8 cellular contexts compared by ENCODE assay signal in the genomic region with DNA sequence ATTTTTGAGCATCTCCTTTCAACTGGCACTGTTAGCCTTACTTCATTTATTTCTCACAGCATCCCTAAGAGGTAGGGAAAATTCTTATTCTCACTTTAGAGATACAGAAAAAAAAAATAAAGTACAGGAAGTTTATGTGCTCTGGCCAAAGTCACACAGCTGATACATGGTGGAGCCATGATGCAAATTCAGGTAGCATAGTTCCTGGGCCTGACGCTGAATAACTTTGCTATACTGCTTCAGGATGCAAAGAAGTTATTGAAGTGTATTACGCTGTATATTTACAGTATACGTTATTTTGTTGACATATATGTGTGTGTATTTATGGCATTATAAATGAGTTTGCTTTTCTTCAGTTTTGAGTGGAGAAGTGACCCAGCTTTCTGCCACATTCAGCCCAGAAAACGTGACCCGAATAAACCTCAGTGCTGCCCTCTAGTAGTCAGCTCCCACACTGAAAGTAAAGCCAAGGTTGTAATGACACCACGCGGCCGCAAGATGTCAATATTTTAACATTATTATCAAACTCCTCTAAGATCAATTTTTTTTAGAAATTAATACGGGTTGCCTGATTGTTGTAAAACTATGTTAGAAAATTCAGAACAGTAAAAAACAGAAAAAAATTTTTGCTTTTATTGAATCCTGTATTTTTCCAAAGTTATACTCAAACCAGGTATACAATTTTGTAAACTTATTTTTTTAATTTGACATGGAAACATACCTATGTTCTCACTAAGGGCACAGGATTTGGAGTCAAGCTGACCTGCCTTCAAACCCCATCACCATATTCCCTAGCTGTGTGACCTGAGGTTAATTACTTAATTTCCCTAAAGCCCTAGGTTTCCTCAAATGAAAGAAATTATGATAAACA. TPM values are rescaled to one million over a fixed set of nuclear protein-coding genes. Genes with fewer than 3 reads are reported as not detected.
DNase-seq lines count a peak whose midpoint lies in the region; ATAC-seq, FAIRE-seq and TF ChIP-seq lines count a peak whose summit lies in the region.

No MANE protein-coding gene starts in this region.

- peaks cover 3% of the 10 kb centered on the region; the same call in 1 of the 3 replicates for H3K4me1 Mint-ChIP-seq in GM23338
- H3K4me1 Mint-ChIP-seq in T-helper 2 cell treated with Interferon-gamma antibody and Interleukin-4, amounts not matched to agents 5 μg/mL and 100 μg/mL, for 36 hours (ENCODE audit: low read depth) = no peaks in the 10 kb centered on the region

- FAIRE-seq in H54 (lab: Jason Lieb, UNC) = no peak

- H3K4me3 ChIP-seq in DOHH2 (ENCODE audit: low read length) (no peak overlapping the region), GM23338 (no peak overlapping the region), astrocyte of the spinal cord (ENCODE audit: low read depth, low read length) (no peak overlapping the region)

- in situ Hi-C loops in astrocyte of the spinal cord (cut with HindIII; ENCODE audit: low sequenced_read_pairs) = no loop called here

- H3K79me2 ChIP-seq in DOHH2 (ENCODE audit: control insufficient read depth, low read length) (no peaks in the 10 kb centered on the region), GM23338 (replicated peaks; ENCODE audit: insufficient read depth) (no peaks in the 10 kb centered on the region)

- H3K9me3 Mint-ChIP-seq in GM23338 = no peaks in the 10 kb centered on the region
- no peaks in the 10 kb centered on the region for H3K9me3 Mint-ChIP-seq in T-helper 2 cell treated with Interferon-gamma antibody and Interleukin-4, amounts not matched to agents 5 μg/mL and 100 μg/mL, for 36 hours

- no peak overlapping the region for H3K27ac Mint-ChIP-seq in GM23338
- H3K27ac Mint-ChIP-seq in T-helper 2 cell treated with Interferon-gamma antibody and Interleukin-4, amounts not matched to agents 5 μg/mL and 100 μg/mL, for 36 hours = no peak overlapping the region

- H3K27ac ChIP-seq in DOHH2 (ENCODE audit: low read depth, low read length) (no peak overlapping the region), GM23338 (ENCODE audit: low read depth) (no peak overlapping the region)

- no peaks in the 10 kb centered on the region for H3K36me3 Mint-ChIP-seq in GM23338 (ENCODE audit: low read depth)
- no peaks in the 10 kb centered on the region for H3K36me3 Mint-ChIP-seq in T-helper 2 cell treated with Interferon-gamma antibody and Interleukin-4, amounts not matched to agents 5 μg/mL and 100 μg/mL, for 36 hours (ENCODE audit: low read depth)

- H2AFZ ChIP-seq in GM23338 = no peak overlapping the region

- H3K9me3 ChIP-seq in DOHH2 (ENCODE audit: control insufficient read depth, insufficient read depth, low read length) = no peaks in the 10 kb centered on the region

- TF ChIP-seq CTCF in DOHH2 (IDR thresholded peaks at IDR 0.05; ENCODE audit: low read depth, low read length, poor library complexity, severe bottlenecking) (peak; percentile 70), GM23338 (conservative IDR thresholded peaks at IDR 0.05; ENCODE audit: low read depth in 2 of 2) (peak; percentile 84 to 85), astrocyte of the spinal cord (IDR thresholded peaks at IDR 0.05; ENCODE audit: low read depth, low read length) (peak; percentile 92)

- peak overlapping the region; percentile 26; the same call in 1 of the 2 replicates for H3K4me2 ChIP-seq in DOHH2 (ENCODE audit: low read length)
- no peak overlapping the region for H3K4me2 ChIP-seq in GM23338

- TF ChIP-seq POLR2A in H54 (IDR thresholded peaks at IDR 0.05; ENCODE audit: low read depth, low read length) = no peak

- H3K4me1 ChIP-seq in DOHH2 (ENCODE audit: control insufficient read depth, low read length) (peaks cover 12% of the 10 kb centered on the region), GM23338 (ENCODE audit: insufficient read depth) (no peaks in the 10 kb centered on the region)

- H4K20me1 ChIP-seq in DOHH2 (ENCODE audit: control insufficient read depth, insufficient read depth, low read depth, low read length) (no peaks in the 10 kb centered on the region), GM23338 (replicated peaks; ENCODE audit: insufficient read depth) (no peaks in the 10 kb centered on the region)

- H3K9me2 ChIP-seq in DOHH2 (replicated peaks; ENCODE audit: control insufficient read depth, low read length) (no peaks in the 10 kb centered on the region), GM23338 (ENCODE audit: insufficient read depth) (no peaks in the 10 kb centered on the region)

- H3K4me3 Mint-ChIP-seq in GM23338 = no peak overlapping the region
- no peak overlapping the region for H3K4me3 Mint-ChIP-seq in T-helper 2 cell treated with Interferon-gamma antibody and Interleukin-4, amounts not matched to agents 5 μg/mL and 100 μg/mL, for 36 hours

- H3K27me3 Mint-ChIP-seq in GM23338 (ENCODE audit: insufficient read depth, low read depth, poor library complexity) = peaks cover 1% of the 10 kb centered on the region
- no peaks in the 10 kb centered on the region for H3K27me3 Mint-ChIP-seq in T-helper 2 cell treated with Interferon-gamma antibody and Interleukin-4, amounts not matched to agents 5 μg/mL and 100 μg/mL, for 36 hours (ENCODE audit: low read depth)

- H3K36me3 ChIP-seq in DOHH2 (ENCODE audit: control insufficient read depth, low read length) (no peaks in the 10 kb centered on the region), GM23338 (ENCODE audit: insufficient read depth) (no peaks in the 10 kb centered on the region)

- ATAC-seq in GM23338 = no peak

- no peaks in the 10 kb centered on the region for H3F3A ChIP-seq in DOHH2 (ENCODE audit: control insufficient read depth, insufficient read depth)
- H3F3A ChIP-seq in GM23338 (replicated peaks; ENCODE audit: low read depth) = no peaks in the 10 kb centered on the region

- H3K27me3 ChIP-seq in DOHH2 (ENCODE audit: control insufficient read depth, low read length) (no peaks in the 10 kb centered on the region), GM23338 (ENCODE audit: insufficient read depth) (no peaks in the 10 kb centered on the region)

- peak; percentile 64 for DNase-seq in GM23338 (ENCODE audit: low spot score)
- peak; percentile 26 for DNase-seq in NCI-H1417 treated with DMSO at 0.1 percent for 48 hours (lab: John Stamatoyannopoulos, UW)
- DNase-seq in T-helper 2 cell treated with Interferon-gamma antibody and Interleukin-4, amounts not matched to agents 5 μg/mL and 100 μg/mL, for 36 hours (ENCODE audit: low spot score) = peak; percentile 23
- DNase-seq in astrocyte of the spinal cord (ENCODE audit: low read depth, low spot score) = peak; percentile 81
- DNase-seq in hypothalamus (lab: John Stamatoyannopoulos, UW) = peak in 40 of 51 donors; percentile 0 to 71 (median 20)
- peak; percentile 31 to 33 for DNase-seq in stimulated activated CD4-positive, alpha-beta T cell treated with anti-CD3 and anti-CD28 coated beads, Interleukin-12 subunit alpha, Interleukin-12 subunit beta, amount 100 ng/mL, for 24 hours (ENCODE audit: low read depth in 2 of 2)
- DNase-seq in H54 (ENCODE audit: insufficient read length, low spot score) = no peak

TF ChIP-seq in GM23338, 12 proteins besides CTCF, POLR2A, EP300 and RAD21 (continues in another document):
- TF ChIP-seq ZNF331 (CRISPR knock-in tag; IDR thresholded peaks at IDR 0.05; ENCODE audit: low read depth) (no peak), EZH2phosphoT487 (IDR thresholded peaks at IDR 0.05; ENCODE audit: unreplicated experiment) (no peak), JUNB (IDR thresholded peaks at IDR 0.05; ENCODE audit: unreplicated experiment) (no peak), CREB1 (CRISPR knock-in tag; IDR thresholded peaks at IDR 0.05; ENCODE audit: low read depth) (no peak)
- TF ChIP-seq, protein P1, sequence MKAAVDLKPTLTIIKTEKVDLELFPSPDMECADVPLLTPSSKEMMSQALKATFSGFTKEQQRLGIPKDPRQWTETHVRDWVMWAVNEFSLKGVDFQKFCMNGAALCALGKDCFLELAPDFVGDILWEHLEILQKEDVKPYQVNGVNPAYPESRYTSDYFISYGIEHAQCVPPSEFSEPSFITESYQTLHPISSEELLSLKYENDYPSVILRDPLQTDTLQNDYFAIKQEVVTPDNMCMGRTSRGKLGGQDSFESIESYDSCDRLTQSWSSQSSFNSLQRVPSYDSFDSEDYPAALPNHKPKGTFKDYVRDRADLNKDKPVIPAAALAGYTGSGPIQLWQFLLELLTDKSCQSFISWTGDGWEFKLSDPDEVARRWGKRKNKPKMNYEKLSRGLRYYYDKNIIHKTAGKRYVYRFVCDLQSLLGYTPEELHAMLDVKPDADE (IDR thresholded peaks at IDR 0.05) = no peak

RNA-seq across cellular contexts. Expression of gene GUCY2F, which starts 3.8 kb away (rescaled TPM):
- 0.10 TPM in 1 of 2 replicates, not detected in the other for total RNA-seq in GM23338 (2014; rRNA removed; shearing (Covaris generic))
- polyA plus RNA-seq in GM23338 (2016; fragmentation: Nextera tagmentation; extraction: Ambion mirVana) = 0.06 TPM in 1 of 2 replicates, not detected in the other

RNA-seq across cellular contexts. Expression of gene NXT2, which starts 50.9 kb away (rescaled TPM):
- total RNA-seq in GM23338 (2014; rRNA removed; shearing (Covaris generic)) = 21.1 and 23.6 TPM in 2 replicates
- 9.4 and 13.1 TPM in 2 replicates for polyA plus RNA-seq in GM23338 (2016; fragmentation: Nextera tagmentation; extraction: Ambion mirVana)
